ENCODE assay signal across 1 cellular context in the genomic region with DNA sequence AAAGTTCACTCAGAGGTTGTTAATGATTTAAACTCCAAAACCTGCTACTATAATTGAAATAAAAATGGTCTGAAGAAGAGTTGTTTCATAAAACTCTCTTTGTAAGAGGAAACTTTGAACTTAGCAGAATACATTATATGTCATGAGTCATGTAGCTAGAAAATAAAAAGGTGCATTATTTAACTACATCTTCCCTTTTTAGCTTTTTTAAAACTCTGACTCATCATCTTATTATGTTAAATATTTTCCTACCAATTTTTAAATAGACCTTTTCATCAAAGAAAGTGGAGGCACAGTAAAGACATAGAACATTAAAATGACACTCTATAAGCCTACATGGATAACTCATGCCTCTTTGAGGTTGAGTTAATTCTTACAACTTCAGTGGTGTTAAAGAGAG.
TF ChIP-seq lines count a peak whose summit lies in the region.

No MANE protein-coding gene starts in this region.

TF ChIP-seq in GM23338, 12 proteins besides CTCF, POLR2A, EP300 and RAD21 (continued from another document):
- TF ChIP-seq, protein P1, sequence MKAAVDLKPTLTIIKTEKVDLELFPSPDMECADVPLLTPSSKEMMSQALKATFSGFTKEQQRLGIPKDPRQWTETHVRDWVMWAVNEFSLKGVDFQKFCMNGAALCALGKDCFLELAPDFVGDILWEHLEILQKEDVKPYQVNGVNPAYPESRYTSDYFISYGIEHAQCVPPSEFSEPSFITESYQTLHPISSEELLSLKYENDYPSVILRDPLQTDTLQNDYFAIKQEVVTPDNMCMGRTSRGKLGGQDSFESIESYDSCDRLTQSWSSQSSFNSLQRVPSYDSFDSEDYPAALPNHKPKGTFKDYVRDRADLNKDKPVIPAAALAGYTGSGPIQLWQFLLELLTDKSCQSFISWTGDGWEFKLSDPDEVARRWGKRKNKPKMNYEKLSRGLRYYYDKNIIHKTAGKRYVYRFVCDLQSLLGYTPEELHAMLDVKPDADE (IDR thresholded peaks at IDR 0.05), result no peak
- TF ChIP-seq ZNF462 (CRISPR knock-in tag; IDR thresholded peaks at IDR 0.05), result no peak
TF ChIP-seq in GM23338: peak in this region for 0.
